In the genomic region with DNA sequence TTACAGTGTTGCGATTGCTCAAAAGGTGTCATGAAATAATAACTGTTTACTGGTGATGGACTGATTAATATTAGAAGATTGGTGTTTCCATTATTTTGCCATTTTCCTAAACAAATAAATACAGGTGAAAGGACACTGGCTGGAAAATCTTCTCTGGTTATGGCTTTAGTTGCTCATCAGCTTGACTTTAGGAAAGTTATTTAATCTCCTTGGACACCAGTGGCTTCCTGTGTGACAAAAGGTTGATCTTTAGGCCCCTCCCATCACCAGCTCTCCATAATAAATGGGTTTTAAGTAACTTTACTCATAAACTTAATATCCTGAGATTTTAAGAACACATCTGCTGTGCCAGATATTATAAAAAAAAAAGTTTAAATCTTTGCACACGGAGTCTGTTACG, we compare ENCODE assay signal across 15 cellular contexts. TPM values are rescaled to one million over a fixed set of nuclear protein-coding genes. Genes with fewer than 3 reads are reported as not detected.
DNase-seq lines count a peak whose midpoint lies in the region; ATAC-seq, FAIRE-seq and TF ChIP-seq lines count a peak whose summit lies in the region.
"Had no signal": no experiment of that assay in that cellular context is flagged by ENCODE, and none has a peak within 500 bp of the region (broad histone marks: within the 10 kb centered on the region; RNA-seq: fewer than 3 reads in every experiment).

No MANE protein-coding gene starts in this region.

- H3K36me3 Mint-ChIP-seq in osteocyte (ENCODE audit: unreplicated experiment), result no peaks in the 10 kb centered on the region
- H3K36me3 Mint-ChIP-seq: CD4-positive, CD25-positive, alpha-beta regulatory T cell had no signal

- no peaks in the 10 kb centered on the region for H3K27me3 Mint-ChIP-seq in osteocyte (ENCODE audit: unreplicated experiment)

- POLR2A ChIA-PET in A549 (lab: Yijun Ruan, JAX), result no interaction called here

- H3K4me3 ChIP-seq in A549, result peak overlapping the region; percentile 56
- peak overlapping the region; percentile 69 for H3K4me3 ChIP-seq in fibroblast of mammary gland (ENCODE audit: control insufficient read depth, low read depth, low read length)
- H3K4me3 ChIP-seq in BE2C (ENCODE audit: low read depth, low read length), result no peak overlapping the region

- peak overlapping the region; percentile 72 for H3K4me3 Mint-ChIP-seq in osteocyte (ENCODE audit: unreplicated experiment)
- H3K4me3 Mint-ChIP-seq: T-helper 2 cell treated with Interferon-gamma antibody and Interleukin-4, amounts not matched to agents 5 μg/mL and 100 μg/mL, for 36 hours had no signal

- H3K9me3 Mint-ChIP-seq in osteocyte (ENCODE audit: unreplicated experiment), result no peaks in the 10 kb centered on the region
- H3K9me3 Mint-ChIP-seq: T-helper 2 cell treated with Interferon-gamma antibody and Interleukin-4, amounts not matched to agents 5 μg/mL and 100 μg/mL, for 36 hours had no signal

- peak overlapping the region; percentile 71 to 89; a peak in 3 of 6 replicates for H3K27ac ChIP-seq in A549

- TF ChIP-seq CTCF in A549 (IDR thresholded peaks at IDR 0.05) (no peak), fibroblast of mammary gland (conservative IDR thresholded peaks at IDR 0.05; ENCODE audit: control insufficient read depth, insufficient read depth, low read depth, low read length) (no peak), osteocyte (IDR thresholded peaks at IDR 0.05) (no peak), BE2C (IDR thresholded peaks at IDR 0.05; ENCODE audit: low read depth, low read length) (no peak)

- no peaks in the 10 kb centered on the region for H3K36me3 ChIP-seq in BE2C

- H3K4me1 ChIP-seq in A549, result peaks cover 18% of the 10 kb centered on the region; the same call in 2 of the 3 replicates
- H3K4me1 ChIP-seq in BE2C, result no peaks in the 10 kb centered on the region

- ATAC-seq in A549, result 0 out of 6 replicates have a peak, but pooled peaks of 1 of the 2 experiments have one; percentile 14

- no peak for DNase-seq in A549 (ENCODE audit: low read depth in 1 of 2, low spot score in 1 of 2)
- DNase-seq in M059J (ENCODE audit: low read depth), result peak; percentile 66
- no peak for DNase-seq in fibroblast of mammary gland (ENCODE audit: low read depth)
- DNase-seq in osteocyte (ENCODE audit: extremely low spot score, unreplicated experiment), result no peak
- no peak for DNase-seq in activated naive CD4-positive, alpha-beta T cell treated with Interleukin-2 at 50 U/mL for 16 hours
- DNase-seq in G401 (ENCODE audit: low spot score), result no peak
- DNase-seq in anterior cingulate cortex (lab: John Stamatoyannopoulos, UW), result no peak
- no peak for DNase-seq in BE2C
- DNase-seq: activated effector memory CD4-positive, alpha-beta T cell treated with Interleukin-2 at 50 U/mL for 16 hours; CD4-positive, CD25-positive, alpha-beta regulatory T cell; erythroblast; MV-4-11; NK-92 treated with Interleukin-12 subunit alpha and Interleukin-12 subunit beta, amount 100 ng/mL, for 24 hours had no signal

- FAIRE-seq in A549 (lab: Jason Lieb, UNC), result no peak

- no peaks in the 10 kb centered on the region for H3K9me3 ChIP-seq in A549
- no peaks in the 10 kb centered on the region for H3K9me3 ChIP-seq in BE2C

- no peaks in the 10 kb centered on the region for H3K27me3 ChIP-seq in BE2C

- H3K4me2 ChIP-seq in A549, result peak overlapping the region; percentile 68

- in situ Hi-C loops in G401 (cut with HindIII; ENCODE audit: low sequenced_read_pairs), result no loop called here

- TF ChIP-seq RAD21 in A549 (conservative IDR thresholded peaks at IDR 0.05 in 1 of 2, IDR thresholded peaks at IDR 0.05 in 1 of 2), result no peak

- no peak for TF ChIP-seq POLR2A in A549 (IDR thresholded peaks at IDR 0.05; ENCODE audit: low read length)

- CTCF ChIA-PET in A549 (lab: Yijun Ruan, JAX), result interaction anchor here (1.2 to 1.7 kb wide), 2 partner anchors 21 to 75 kb away, joined by 3 to 4 read pairs; no protein-coding TSS in a partner anchor

- H3K27ac Mint-ChIP-seq in osteocyte (ENCODE audit: unreplicated experiment), result peak overlapping the region; percentile 66
- H3K27ac Mint-ChIP-seq: CD4-positive, CD25-positive, alpha-beta regulatory T cell; T-helper 2 cell treated with Interferon-gamma antibody and Interleukin-4, amounts not matched to agents 5 μg/mL and 100 μg/mL, for 36 hours had no signal

- 80% methylated on average over 3 of the region's 3 CpGs for WGBS in A549 (ENCODE audit: missing lambda C conversion rate)

- no peak for TF ChIP-seq EP300 in A549 (IDR thresholded peaks at IDR 0.05)

- peaks cover 10% of the 10 kb centered on the region for H3K4me1 Mint-ChIP-seq in osteocyte (ENCODE audit: unreplicated experiment)

TF ChIP-seq in A549, 52 proteins besides CTCF, POLR2A, EP300 and RAD21:
- TF ChIP-seq EHF (CRISPR knock-in tag; IDR thresholded peaks at IDR 0.05) (no peak), FOXS1 (CRISPR knock-in tag; IDR thresholded peaks at IDR 0.05) (no peak), RFX5 (IDR thresholded peaks at IDR 0.05) (no peak), FOSB (CRISPR knock-in tag; IDR thresholded peaks at IDR 0.05) (no peak), ZNF302 (CRISPR knock-in tag; IDR thresholded peaks at IDR 0.05) (no peak), HOXA7 (CRISPR knock-in tag; IDR thresholded peaks at IDR 0.05) (no peak), ZC3H11A (IDR thresholded peaks at IDR 0.05) (no peak), NPAS2 (CRISPR knock-in tag; IDR thresholded peaks at IDR 0.05; ENCODE audit: borderline replicate concordance) (no peak), KDM1A (IDR thresholded peaks at IDR 0.05; ENCODE audit: low read depth) (no peak)
- TF ChIP-seq, protein P1, sequence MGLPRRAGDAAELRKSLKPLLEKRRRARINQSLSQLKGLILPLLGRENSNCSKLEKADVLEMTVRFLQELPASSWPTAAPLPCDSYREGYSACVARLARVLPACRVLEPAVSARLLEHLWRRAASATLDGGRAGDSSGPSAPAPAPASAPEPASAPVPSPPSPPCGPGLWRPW (IDR thresholded peaks at IDR 0.05), result no peak
- TF ChIP-seq, protein P2, sequence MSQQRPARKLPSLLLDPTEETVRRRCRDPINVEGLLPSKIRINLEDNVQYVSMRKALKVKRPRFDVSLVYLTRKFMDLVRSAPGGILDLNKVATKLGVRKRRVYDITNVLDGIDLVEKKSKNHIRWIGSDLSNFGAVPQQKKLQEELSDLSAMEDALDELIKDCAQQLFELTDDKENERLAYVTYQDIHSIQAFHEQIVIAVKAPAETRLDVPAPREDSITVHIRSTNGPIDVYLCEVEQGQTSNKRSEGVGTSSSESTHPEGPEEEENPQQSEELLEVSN (IDR thresholded peaks at IDR 0.05; ENCODE audit: borderline replicate concordance, low read depth), result no peak

RNA-seq across cellular contexts. Expression of a gene that starts 0.7 kb away (rescaled TPM):
- polyA plus RNA-seq in A549 (2011; rRNA removed) (0.40 and 1.1 TPM in 2 replicates), A549 (2017; fragmentation: RNase III; extraction: RNeasy Plus Mini Kit Qiagen cat#74134 plus additional on column Dnase treatment) (0.54 to 0.92 TPM (median 0.77 TPM) in 3 replicates)
- polyA plus RNA-seq in A549 (2012; cell fraction: cytosol; rRNA removed), result 0.04 and 0.05 TPM in 2 replicates
- polyA plus RNA-seq in A549 (2012; cell fraction: nucleus; rRNA removed), result not detected in 2 replicates
- not detected in 2 replicates for polyA minus RNA-seq in A549 (2011; rRNA and poly(A)+ RNA removed)
- 0.96 and 3.6 TPM in 2 replicates for total RNA-seq in M059J (2014; rRNA removed; shearing (Covaris generic))
- 0.19 TPM in 1 of 2 replicates, not detected in the other for total RNA-seq in osteocyte
- total RNA-seq in G401 (2014; rRNA removed; shearing (Covaris generic)), result 0.58 TPM in 1 of 2 replicates, not detected in the other
- not detected for polyA plus RNA-seq in BE2C (2012; ENCODE audit: insufficient read depth, insufficient read length, low read depth)
- total RNA-seq: CD4-positive, CD25-positive, alpha-beta regulatory T cell; mononuclear cell had no signal
- polyA plus RNA-seq: CD4-positive, CD25-positive, alpha-beta regulatory T cell had no signal
